ENCODE assay signal across 1 cellular context in the genomic region with DNA sequence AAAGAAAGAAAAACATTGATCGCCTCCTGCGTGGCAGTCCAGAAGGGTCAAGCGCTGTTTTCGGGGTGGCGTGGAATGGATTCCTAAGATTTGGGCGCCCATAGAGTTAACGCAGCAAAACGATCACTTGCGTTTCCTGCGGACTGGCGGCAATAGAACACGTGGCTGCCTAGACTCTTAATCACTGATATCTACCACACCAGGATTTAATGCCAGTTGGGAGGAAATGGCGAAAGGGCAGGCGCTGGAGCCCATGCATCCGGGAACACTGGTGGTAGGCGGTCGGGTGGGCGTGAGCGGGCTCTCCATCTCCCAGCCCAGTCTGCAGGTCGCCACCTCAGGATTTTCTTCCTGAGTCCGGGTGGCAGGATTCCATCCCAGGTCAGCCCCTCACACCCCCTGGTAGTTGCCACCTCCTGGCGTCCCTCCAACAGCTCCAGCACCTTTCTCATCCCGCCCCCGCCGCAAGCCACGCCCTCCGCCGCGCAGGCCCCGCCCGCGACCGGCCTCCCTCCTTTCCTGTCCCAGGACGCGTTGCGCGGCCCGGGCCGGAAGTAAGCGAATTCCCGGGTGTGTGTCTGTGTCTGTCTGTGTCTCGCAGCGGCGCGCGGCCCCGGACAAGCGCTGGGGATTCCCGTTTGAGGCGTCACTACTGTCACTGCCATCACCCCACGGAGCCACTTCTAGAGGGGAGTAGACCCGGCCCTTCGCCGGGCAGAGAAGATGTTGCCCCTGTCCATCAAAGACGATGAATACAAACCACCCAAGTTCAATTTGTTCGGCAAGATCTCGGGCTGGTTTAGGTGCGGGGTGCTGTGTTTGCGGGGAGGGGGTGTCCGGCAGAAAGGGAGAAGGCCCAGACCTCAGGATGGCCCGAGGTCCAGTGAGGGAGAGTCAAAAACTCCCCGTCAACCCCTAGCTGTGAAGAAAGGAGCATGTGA.
TF ChIP-seq lines count a peak whose summit lies in the region.

A gene with protein sequence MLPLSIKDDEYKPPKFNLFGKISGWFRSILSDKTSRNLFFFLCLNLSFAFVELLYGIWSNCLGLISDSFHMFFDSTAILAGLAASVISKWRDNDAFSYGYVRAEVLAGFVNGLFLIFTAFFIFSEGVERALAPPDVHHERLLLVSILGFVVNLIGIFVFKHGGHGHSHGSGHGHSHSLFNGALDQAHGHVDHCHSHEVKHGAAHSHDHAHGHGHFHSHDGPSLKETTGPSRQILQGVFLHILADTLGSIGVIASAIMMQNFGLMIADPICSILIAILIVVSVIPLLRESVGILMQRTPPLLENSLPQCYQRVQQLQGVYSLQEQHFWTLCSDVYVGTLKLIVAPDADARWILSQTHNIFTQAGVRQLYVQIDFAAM (plus strand): TSS at position 551 of the 941 bp plus-strand sequence. CDS start 173 bp downstream, at position 724.

TF ChIP-seq in HCT116, 20 proteins besides CTCF, POLR2A, EP300 and RAD21 (continued from another document):
- TF ChIP-seq, protein P1, sequence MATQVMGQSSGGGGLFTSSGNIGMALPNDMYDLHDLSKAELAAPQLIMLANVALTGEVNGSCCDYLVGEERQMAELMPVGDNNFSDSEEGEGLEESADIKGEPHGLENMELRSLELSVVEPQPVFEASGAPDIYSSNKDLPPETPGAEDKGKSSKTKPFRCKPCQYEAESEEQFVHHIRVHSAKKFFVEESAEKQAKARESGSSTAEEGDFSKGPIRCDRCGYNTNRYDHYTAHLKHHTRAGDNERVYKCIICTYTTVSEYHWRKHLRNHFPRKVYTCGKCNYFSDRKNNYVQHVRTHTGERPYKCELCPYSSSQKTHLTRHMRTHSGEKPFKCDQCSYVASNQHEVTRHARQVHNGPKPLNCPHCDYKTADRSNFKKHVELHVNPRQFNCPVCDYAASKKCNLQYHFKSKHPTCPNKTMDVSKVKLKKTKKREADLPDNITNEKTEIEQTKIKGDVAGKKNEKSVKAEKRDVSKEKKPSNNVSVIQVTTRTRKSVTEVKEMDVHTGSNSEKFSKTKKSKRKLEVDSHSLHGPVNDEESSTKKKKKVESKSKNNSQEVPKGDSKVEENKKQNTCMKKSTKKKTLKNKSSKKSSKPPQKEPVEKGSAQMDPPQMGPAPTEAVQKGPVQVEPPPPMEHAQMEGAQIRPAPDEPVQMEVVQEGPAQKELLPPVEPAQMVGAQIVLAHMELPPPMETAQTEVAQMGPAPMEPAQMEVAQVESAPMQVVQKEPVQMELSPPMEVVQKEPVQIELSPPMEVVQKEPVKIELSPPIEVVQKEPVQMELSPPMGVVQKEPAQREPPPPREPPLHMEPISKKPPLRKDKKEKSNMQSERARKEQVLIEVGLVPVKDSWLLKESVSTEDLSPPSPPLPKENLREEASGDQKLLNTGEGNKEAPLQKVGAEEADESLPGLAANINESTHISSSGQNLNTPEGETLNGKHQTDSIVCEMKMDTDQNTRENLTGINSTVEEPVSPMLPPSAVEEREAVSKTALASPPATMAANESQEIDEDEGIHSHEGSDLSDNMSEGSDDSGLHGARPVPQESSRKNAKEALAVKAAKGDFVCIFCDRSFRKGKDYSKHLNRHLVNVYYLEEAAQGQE (IDR thresholded peaks at IDR 0.05; ENCODE audit: low read depth): no peak
- peak; percentile 87 for TF ChIP-seq POLR2AphosphoS5 (IDR thresholded peaks at IDR 0.05; ENCODE audit: low read depth, low read length)
- peak; percentile 77 for TF ChIP-seq SIN3A (IDR thresholded peaks at IDR 0.05; ENCODE audit: low read depth)
- peak; percentile 16; the same call in 1 of the 2 replicates for TF ChIP-seq ZFX (IDR thresholded peaks at IDR 0.05)
- no peak for TF ChIP-seq EZH2 (IDR thresholded peaks at IDR 0.05)
- TF ChIP-seq CEBPB (IDR thresholded peaks at IDR 0.05; ENCODE audit: low read depth): no peak
- peak; percentile 40 for TF ChIP-seq SP1 (IDR thresholded peaks at IDR 0.05; ENCODE audit: low read depth)
- TF ChIP-seq, protein P2, sequence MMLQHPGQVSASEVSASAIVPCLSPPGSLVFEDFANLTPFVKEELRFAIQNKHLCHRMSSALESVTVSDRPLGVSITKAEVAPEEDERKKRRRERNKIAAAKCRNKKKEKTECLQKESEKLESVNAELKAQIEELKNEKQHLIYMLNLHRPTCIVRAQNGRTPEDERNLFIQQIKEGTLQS (IDR thresholded peaks at IDR 0.05): no peak
TF ChIP-seq in HCT116: peak in this region for 7.
